1 cellular context compared by ENCODE assay signal in genomic region chr1:212622467-212622866, GRCh38.
TF ChIP-seq lines count a peak whose summit lies in the region.

No MANE protein-coding gene starts in this region.

TF ChIP-seq in IMR-90, 13 proteins besides CTCF, POLR2A, EP300 and RAD21:
- TF ChIP-seq MXI1 (IDR thresholded peaks at IDR 0.05; ENCODE audit: borderline replicate concordance, low read depth, low read length) = no peak
- 0 out of 2 replicates have a peak, but pooled peaks have one; percentile 64 for TF ChIP-seq CHD1 (IDR thresholded peaks at IDR 0.05; ENCODE audit: low read depth, low read length)
- no peak for TF ChIP-seq RFX5 (IDR thresholded peaks at IDR 0.05; ENCODE audit: low read depth, low read length)
- no peak for TF ChIP-seq CEBPB (IDR thresholded peaks at IDR 0.05; ENCODE audit: low read depth, low read length)
- TF ChIP-seq, protein P1, sequence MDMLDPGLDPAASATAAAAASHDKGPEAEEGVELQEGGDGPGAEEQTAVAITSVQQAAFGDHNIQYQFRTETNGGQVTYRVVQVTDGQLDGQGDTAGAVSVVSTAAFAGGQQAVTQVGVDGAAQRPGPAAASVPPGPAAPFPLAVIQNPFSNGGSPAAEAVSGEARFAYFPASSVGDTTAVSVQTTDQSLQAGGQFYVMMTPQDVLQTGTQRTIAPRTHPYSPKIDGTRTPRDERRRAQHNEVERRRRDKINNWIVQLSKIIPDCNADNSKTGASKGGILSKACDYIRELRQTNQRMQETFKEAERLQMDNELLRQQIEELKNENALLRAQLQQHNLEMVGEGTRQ (IDR thresholded peaks at IDR 0.05; ENCODE audit: low read depth, low read length) = no peak
- no peak for TF ChIP-seq FOS (IDR thresholded peaks at IDR 0.05; ENCODE audit: low read depth, low read length)
